In genomic region chr5:98775962-98776687, GRCh38 we compare ENCODE assay signal across 8 cellular contexts. TPM values are rescaled to one million over a fixed set of nuclear protein-coding genes. Genes with fewer than 3 reads are reported as not detected.
DNase-seq lines count a peak whose midpoint lies in the region; ATAC-seq and TF ChIP-seq lines count a peak whose summit lies in the region.

No MANE protein-coding gene starts in this region.

- no peaks in the 10 kb centered on the region for H3K36me3 ChIP-seq in breast epithelium
- peaks cover 20% of the 10 kb centered on the region for H3K36me3 ChIP-seq in mesodermal cell (ENCODE audit: control insufficient read depth, insufficient read depth, low read length)

- H3K4me3 ChIP-seq in AG04449 (ENCODE audit: low read depth, low read length) (peak overlapping the region; percentile 82), HFF-Myc (replicated peaks; ENCODE audit: low read depth, low read length) (peak overlapping the region; percentile 84), breast epithelium (peak overlapping the region in 2 of 3 donors; percentile 95 to 98), mesodermal cell (ENCODE audit: extremely low read depth, insufficient read depth, low read length, poor library complexity, severe bottlenecking) (peak overlapping the region; percentile 76)

- peak overlapping the region in 1 of 2 donors; percentile 96 for H3K27ac ChIP-seq in breast epithelium
- no peak overlapping the region for H3K27ac ChIP-seq in mesodermal cell (ENCODE audit: low read depth, low read length, severe bottlenecking)

- intact Hi-C loops in breast epithelium (cut with DNase I; ENCODE audit: low total_unique reads): no loop called here

- H3K4me1 ChIP-seq in breast epithelium (peaks cover 0 to 30% of the 10 kb centered on the region in 2 donors), mesodermal cell (ENCODE audit: control insufficient read depth, insufficient read depth, low read length, poor library complexity, severe bottlenecking) (peaks cover 7% of the 10 kb centered on the region)

- TF ChIP-seq POLR2A in breast epithelium (IDR thresholded peaks at IDR 0.05): no peak

- TF ChIP-seq CTCF in AG04449 (IDR thresholded peaks at IDR 0.05; ENCODE audit: insufficient read depth, low read length, missing control alignments): no peak
- TF ChIP-seq CTCF in HFF-Myc (IDR thresholded peaks at IDR 0.05; ENCODE audit: low read depth, low read length, missing control alignments): no peak
- TF ChIP-seq CTCF in breast epithelium (IDR thresholded peaks at IDR 0.05): no peak

- no peaks in the 10 kb centered on the region for H3K27me3 ChIP-seq in breast epithelium

- 80 to 100% methylated on average over 1 to 2 of the region's 7 CpGs for WGBS in mesodermal cell (ENCODE audit: insufficient coverage in 2 of 2), 2 experiments

- CTCF ChIA-PET in AG04449 (lab: Yijun Ruan, JAX): interaction anchor here (0.7 to 1.7 kb wide), 3 partner anchors 14 to 1546 kb away, joined by 3 to 5 read pairs (median 3); no protein-coding TSS in a partner anchor

- H3K9me3 ChIP-seq in breast epithelium (no peaks in the 10 kb centered on the region), mesodermal cell (ENCODE audit: control insufficient read depth, low read length) (no peaks in the 10 kb centered on the region)

- POLR2A ChIA-PET in AG04449 (lab: Yijun Ruan, JAX): interaction anchor here (0.7 to 1.6 kb wide), 3 partner anchors 10 to 666 kb away, joined by 5 to 6 read pairs (median 5); no protein-coding TSS in a partner anchor

- DNase-seq in AG04449 (ENCODE audit: low read depth, low spot score) (peak; percentile 76), HFF-Myc (ENCODE audit: extremely low read depth, low read depth) (no peak), breast epithelium (ENCODE audit: low spot score in 2 of 2) (no peak), SKM-1 (lab: John Stamatoyannopoulos, UW; ENCODE audit: unreplicated experiment) (no peak), NOMO-1 treated with dmso at 0.1 percent for 144 hours (lab: John Stamatoyannopoulos, UW; ENCODE audit: unreplicated experiment) (no peak)

- no peak for ATAC-seq in GM21619 (IDR thresholded peaks at IDR 0.05; ENCODE audit: unreplicated experiment)
- no peak for ATAC-seq in HG02642 (IDR thresholded peaks at IDR 0.05; ENCODE audit: poor library complexity, unreplicated experiment)

RNA-seq across cellular contexts. Expression of gene RGMB, which starts 2.7 kb away (rescaled TPM):
- total RNA-seq in breast epithelium: 10 to 100 TPM; 22.0 to 23.1 (median 22.1) TPM
- 13.7 TPM for polyA plus RNA-seq in mesodermal cell (2013, experiment 1 of 2)
- polyA plus RNA-seq in mesodermal cell (2013, experiment 2 of 2): 11.1 TPM
